Comparison of ENCODE assay signal across 29 cellular contexts in genomic region chr1:15081088-15081487, GRCh38.
"Had no signal": no experiment of that assay in that cellular context is flagged by ENCODE, and none has a peak within 500 bp of the region (broad histone marks: within the 10 kb centered on the region; RNA-seq: fewer than 3 reads in every experiment).

No MANE protein-coding gene starts in this region.

- H3K4me3 ChIP-seq: ascending aorta, heart left ventricle, left lung, neural progenitor cell, psoas muscle, spleen, testis, transverse colon, uterus had no signal

- ATAC-seq: foreskin keratinocyte, left lung had no signal

- H3K4me1 Mint-ChIP-seq: activated CD4-positive, alpha-beta T cell treated with anti-CD3 and anti-CD28 coated beads, Interleukin-2, amount 10 ng/mL, durations not matched to agents 24 days and 14 days; activated naive CD4-positive, alpha-beta T cell treated with anti-CD3 and anti-CD28 coated beads, Interleukin-2, amount 10 ng/mL, durations not matched to agents 7 days and 5 days; activated naive CD8-positive, alpha-beta T cell treated with anti-CD3 and anti-CD28 coated beads, Interleukin-2, amount 10 ng/mL, durations not matched to agents 7 days and 5 days; naive B cell had no signal

- DNase-seq: activated CD4-positive, alpha-beta memory T cell treated with anti-CD3 and anti-CD28 coated beads for 36 hours; activated CD4-positive, alpha-beta T cell treated with anti-CD3 and anti-CD28 coated beads, Interleukin-2, amount 10 ng/mL, durations not matched to agents 24 days and 14 days; activated CD4-positive, CD25-positive, alpha-beta regulatory T cell treated with anti-CD3 and anti-CD28 coated beads, Interleukin-2, amount 50 U/mL, for 72 hours; activated CD8-positive, alpha-beta memory T cell treated with anti-CD3 and anti-CD28 coated beads, Interleukin-2, amount 50 U/mL, for 4 hours; activated effector memory CD4-positive, alpha-beta T cell treated with anti-CD3 and anti-CD28 coated beads, Interleukin-2, amount 50 U/mL, for 16 hours; activated naive CD4-positive, alpha-beta T cell treated with anti-CD3 and anti-CD28 coated beads, Interleukin-2, amount 10 ng/mL, durations not matched to agents 7 days and 5 days; activated naive CD8-positive, alpha-beta T cell treated with anti-CD3 and anti-CD28 coated beads, Interleukin-2, amount 10 ng/mL, durations not matched to agents 7 days and 5 days; activated T-cell treated with anti-CD3 and anti-CD28 coated beads, Interleukin-2, amount 50 U/mL, for 1 hour; brain microvascular endothelial cell; cortex of kidney; foreskin keratinocyte; hypothalamus; kidney glomerular epithelial cell; left lung; mammary epithelial cell; naive B cell; occipital lobe; psoas muscle; spleen; stimulated activated CD4-positive, alpha-beta T cell treated with anti-CD3 and anti-CD28 coated beads, Interleukin-2, amount 100 ng/mL, for 48 hours; stimulated activated naive CD8-positive, alpha-beta T cell treated with anti-CD3 and anti-CD28 coated beads, Interleukin-15, Interleukin-2, amounts not matched to agents 100 U/mL and 50 U/mL, for 24 hours; T-helper 2 cell; testis; transverse colon; uterus had no signal

- H3K9me3 Mint-ChIP-seq: activated CD4-positive, alpha-beta memory T cell treated with anti-CD3 and anti-CD28 coated beads for 36 hours; activated CD4-positive, alpha-beta T cell treated with anti-CD3 and anti-CD28 coated beads, Interleukin-2, amount 10 ng/mL, durations not matched to agents 24 days and 14 days; activated naive CD4-positive, alpha-beta T cell treated with anti-CD3 and anti-CD28 coated beads, Interleukin-2, amount 10 ng/mL, durations not matched to agents 7 days and 5 days; activated naive CD8-positive, alpha-beta T cell treated with anti-CD3 and anti-CD28 coated beads, Interleukin-2, amount 10 ng/mL, durations not matched to agents 7 days and 5 days; activated T-helper 1 cell treated with anti-CD3 and anti-CD28 coated beads, Interleukin-12 subunit alpha, Interleukin-12 subunit beta, Interleukin-2, Interleukin-4 antibody, amounts not matched to agents 30 ng/mL and 10 ng/mL and 1 ng/mL, durations not matched to agents 14 hours and 24 hours and 36 hours; naive B cell; neural progenitor cell had no signal

- H3K36me3 Mint-ChIP-seq: activated CD4-positive, alpha-beta memory T cell treated with anti-CD3 and anti-CD28 coated beads for 36 hours; activated naive CD4-positive, alpha-beta T cell treated with anti-CD3 and anti-CD28 coated beads, Interleukin-2, amount 10 ng/mL, durations not matched to agents 7 days and 5 days; activated naive CD8-positive, alpha-beta T cell treated with anti-CD3 and anti-CD28 coated beads, Interleukin-2, amount 10 ng/mL, durations not matched to agents 7 days and 5 days; naive B cell; neural progenitor cell had no signal

- H3K27ac Mint-ChIP-seq: activated CD4-positive, alpha-beta memory T cell treated with anti-CD3 and anti-CD28 coated beads for 36 hours; activated CD4-positive, alpha-beta T cell treated with anti-CD3 and anti-CD28 coated beads, Interleukin-2, amount 10 ng/mL, durations not matched to agents 24 days and 14 days; activated naive CD4-positive, alpha-beta T cell treated with anti-CD3 and anti-CD28 coated beads, Interleukin-2, amount 10 ng/mL, durations not matched to agents 7 days and 5 days; activated naive CD8-positive, alpha-beta T cell treated with anti-CD3 and anti-CD28 coated beads, Interleukin-2, amount 10 ng/mL, durations not matched to agents 7 days and 5 days; activated T-helper 1 cell treated with anti-CD3 and anti-CD28 coated beads, Interleukin-12 subunit alpha, Interleukin-12 subunit beta, Interleukin-2, Interleukin-4 antibody, amounts not matched to agents 30 ng/mL and 10 ng/mL and 1 ng/mL, durations not matched to agents 14 hours and 24 hours and 36 hours; neural progenitor cell had no signal

- H3K4me3 Mint-ChIP-seq: activated CD4-positive, alpha-beta memory T cell treated with anti-CD3 and anti-CD28 coated beads for 36 hours; activated CD4-positive, alpha-beta T cell treated with anti-CD3 and anti-CD28 coated beads, Interleukin-2, amount 10 ng/mL, durations not matched to agents 24 days and 14 days; activated naive CD4-positive, alpha-beta T cell treated with anti-CD3 and anti-CD28 coated beads, Interleukin-2, amount 10 ng/mL, durations not matched to agents 7 days and 5 days; activated naive CD8-positive, alpha-beta T cell treated with anti-CD3 and anti-CD28 coated beads, Interleukin-2, amount 10 ng/mL, durations not matched to agents 7 days and 5 days; activated T-helper 1 cell treated with anti-CD3 and anti-CD28 coated beads, Interleukin-12 subunit alpha, Interleukin-12 subunit beta, Interleukin-2, Interleukin-4 antibody, amounts not matched to agents 30 ng/mL and 10 ng/mL and 1 ng/mL, durations not matched to agents 14 hours and 24 hours and 36 hours; naive B cell; neural progenitor cell had no signal

- H3K9me3 ChIP-seq: ascending aorta, left lung, psoas muscle, spleen, testis, transverse colon, uterus had no signal

- H3K27me3 Mint-ChIP-seq: activated CD4-positive, alpha-beta memory T cell treated with anti-CD3 and anti-CD28 coated beads for 36 hours; activated naive CD8-positive, alpha-beta T cell treated with anti-CD3 and anti-CD28 coated beads, Interleukin-2, amount 10 ng/mL, durations not matched to agents 7 days and 5 days had no signal
